ENCODE assay signal across 8 cellular contexts in genomic region chr21:44299458-44300261, GRCh38. TPM values are rescaled to one million over a fixed set of nuclear protein-coding genes. Genes with fewer than 3 reads are reported as not detected.
A peak's percentile ranks its signal among the peaks of the same experiment; 100 is the strongest.
DNase-seq lines count a peak whose midpoint lies in the region; ATAC-seq, FAIRE-seq and TF ChIP-seq lines count a peak whose summit lies in the region.

PFKL (plus strand) TSS chr21:44300053; CDS start chr21:44300106, 53 bp downstream.

- no peaks in the 10 kb centered on the region for H3K36me3 Mint-ChIP-seq in IgD-negative memory B cell
- no peaks in the 10 kb centered on the region for H3K36me3 Mint-ChIP-seq in astrocyte (ENCODE audit: low read depth, unreplicated experiment)

- H3K9me3 Mint-ChIP-seq in IgD-negative memory B cell (no peaks in the 10 kb centered on the region), astrocyte (ENCODE audit: unreplicated experiment) (no peaks in the 10 kb centered on the region)

- peak within 1 kb of the TSS; percentile 93 to 97 (median 97) for H3K27ac Mint-ChIP-seq in IgD-negative memory B cell
- peak within 1 kb of the TSS; percentile 86 for H3K27ac Mint-ChIP-seq in astrocyte (ENCODE audit: unreplicated experiment)

- H3K4me1 Mint-ChIP-seq in IgD-negative memory B cell (peaks cover 23 to 42% (median 40%) of the 10 kb centered on the region in 3 donors), astrocyte (ENCODE audit: low read depth, unreplicated experiment) (peaks cover 6% of the 10 kb centered on the region)

- H3K27ac ChIP-seq in astrocyte (ENCODE audit: low read depth, low read length), result peak within 1 kb of the TSS; percentile 38
- peak within 1 kb of the TSS; percentile 83 to 91 for H3K27ac ChIP-seq in right atrium auricular region
- peak within 1 kb of the TSS; percentile 76 for H3K27ac ChIP-seq in psoas muscle

- H4K20me1 ChIP-seq in astrocyte (ENCODE audit: insufficient read depth, low read length), result peaks cover 38% of the 10 kb centered on the region

- peak within 1 kb of the TSS; percentile 93 for H3K4me2 ChIP-seq in astrocyte (ENCODE audit: low read length)

- peak within 1 kb of the TSS; percentile 78 for H3K9ac ChIP-seq in astrocyte (ENCODE audit: low read length)

- DNase-seq in EH (ENCODE audit: low read depth) (peak; percentile 75), T-helper 2 cell (peak; percentile 35 to 80 (median 40)), astrocyte (ENCODE audit: low read depth) (peak; percentile 12), right atrium auricular region (ENCODE audit: low spot score) (no peak), psoas muscle (peak; percentile 71 to 79), NCI-H526 treated with DMSO at 0.1 percent for 48 hours (lab: John Stamatoyannopoulos, UW) (no peak)

- H3K4me3 Mint-ChIP-seq in IgD-negative memory B cell, result peak within 1 kb of the TSS; percentile 86 to 92 (median 91)
- peak within 1 kb of the TSS; percentile 88 for H3K4me3 Mint-ChIP-seq in astrocyte (ENCODE audit: unreplicated experiment)

- H2AFZ ChIP-seq in astrocyte (ENCODE audit: low read depth, low read length), result peak within 1 kb of the TSS; percentile 80

- H3K4me1 ChIP-seq in astrocyte (ENCODE audit: insufficient read depth, low read length) (peaks cover 10% of the 10 kb centered on the region), right atrium auricular region (peaks cover 0 to 65% of the 10 kb centered on the region in 2 donors), psoas muscle (peaks cover 32% of the 10 kb centered on the region)

- TF ChIP-seq CTCF in astrocyte (IDR thresholded peaks at IDR 0.05; ENCODE audit: insufficient read depth, low read depth, low read length), result no peak
- TF ChIP-seq CTCF in right atrium auricular region (IDR thresholded peaks at IDR 0.05), result peak in 1 of 2 donors; percentile 19
- no peak for TF ChIP-seq CTCF in psoas muscle (IDR thresholded peaks at IDR 0.05)

- ATAC-seq in GM21529 (IDR thresholded peaks at IDR 0.05; ENCODE audit: unreplicated experiment) (peak; percentile 54), psoas muscle (peak; percentile 35 to 67 (median 56))

- H3K79me2 ChIP-seq in astrocyte (ENCODE audit: insufficient read depth, low read length), result peaks cover 30% of the 10 kb centered on the region

- WGBS in psoas muscle, 3 donors, result 2 to 8% (median 3%) methylated on average over 32 to 94 of the region's 94 CpGs

- H3K36me3 ChIP-seq in astrocyte (ENCODE audit: insufficient read depth, low read length) (no peaks in the 10 kb centered on the region), right atrium auricular region (no peaks in the 10 kb centered on the region), psoas muscle (ENCODE audit: insufficient read depth in 1 of 2, low read depth in 1 of 2) (no peaks in the 10 kb centered on the region)

- H3K27me3 Mint-ChIP-seq in IgD-negative memory B cell (peaks cover 1% of the 10 kb centered on the region), astrocyte (ENCODE audit: low read depth, unreplicated experiment) (no peaks in the 10 kb centered on the region)

- H3K9me3 ChIP-seq in astrocyte (ENCODE audit: insufficient read depth, low read depth, low read length), result no peaks in the 10 kb centered on the region
- H3K9me3 ChIP-seq in right atrium auricular region, result no peaks in the 10 kb centered on the region
- no peaks in the 10 kb centered on the region for H3K9me3 ChIP-seq in psoas muscle

- H3K4me3 ChIP-seq in astrocyte (ENCODE audit: insufficient read depth, low read depth, low read length) (peak within 1 kb of the TSS; percentile 63), right atrium auricular region (peak within 1 kb of the TSS; percentile 71 to 82), psoas muscle (peak within 1 kb of the TSS; percentile 76)

- intact Hi-C loops in psoas muscle (cut with DNase I), result loop anchor here in 1 of 2 donors (5.0 kb wide), 1 partner anchor 38 kb away; the partner anchor contains the start of gene CFAP410

- H3K27me3 ChIP-seq in astrocyte (ENCODE audit: insufficient read depth, low read length) (no peaks in the 10 kb centered on the region), right atrium auricular region (no peaks in the 10 kb centered on the region), psoas muscle (ENCODE audit: insufficient read depth in 3 of 3, low read length in 2 of 3) (peaks cover 0 to 13% (median 4%) of the 10 kb centered on the region in 3 donors)

- no peak for FAIRE-seq in astrocyte (lab: Jason Lieb, UNC)

RNA-seq across cellular contexts. Expression of gene PFKL, which starts in this region (rescaled TPM):
- 130 TPM for polyA plus RNA-seq in IgD-negative memory B cell
- total RNA-seq in astrocyte, result 109 and 130 TPM in 2 replicates
- 10 to 100 TPM; 28.0 to 45.7 TPM for total RNA-seq in right atrium auricular region
- total RNA-seq in psoas muscle, result 10 to 100 TPM; 17.8 to 33.6 (median 27.7) TPM
- polyA plus RNA-seq in psoas muscle, result 10 to 100 TPM in 2 of 3 donors, 1 to 10 TPM in 1; 9.2 to 21.2 (median 13.7) TPM

Comparison
In these comparisons a context has a peak if more than half of its experiments do, and no peak if none do; other contexts are left out.
1. DNase-seq: peak in EH (single experiment), T-helper 2 cell (5 of 5), astrocyte (single experiment) and psoas muscle (2 of 2); none in right atrium auricular region (single experiment) and NCI-H526 treated with DMSO at 0.1 percent for 48 hours (single experiment).
2. Peak in every context shown above with its lines, with median percentiles within 50 percentile points of each other: H3K27ac ChIP-seq and H3K4me3 ChIP-seq.